ENCODE assay signal across 29 cellular contexts in the genomic region with DNA sequence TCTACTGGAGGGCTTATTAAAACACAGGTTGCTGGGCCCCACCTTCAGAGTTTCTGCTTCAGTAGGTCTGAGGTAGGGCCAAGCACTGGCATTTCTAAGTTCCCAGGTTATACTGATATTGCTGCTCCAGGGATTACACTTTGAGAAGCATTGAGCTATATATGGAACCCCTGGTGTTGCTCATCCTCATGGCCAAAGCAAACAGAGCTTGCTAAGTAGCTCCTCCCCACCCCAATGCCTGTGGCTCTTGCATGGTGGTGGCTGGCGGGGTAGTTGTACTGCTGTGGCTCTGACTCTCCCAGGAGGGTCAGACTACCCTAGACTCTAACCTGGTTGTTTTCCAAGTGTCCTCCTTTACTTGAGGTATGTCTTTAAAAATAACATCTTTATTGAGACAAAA.
"Had no signal": no experiment of that assay in that cellular context is flagged by ENCODE, and none has a peak within 500 bp of the region (broad histone marks: within the 10 kb centered on the region; RNA-seq: fewer than 3 reads in every experiment).

No MANE protein-coding gene starts in this region.

- H3K36me3 Mint-ChIP-seq: immature natural killer cell; mesothelial cell of epicardium; naive thymus-derived CD4-positive, alpha-beta T cell; stimulated activated naive B cell treated with anti-CD40 and anti-IgM and Interleukin-4, amounts not matched to agents 10 μg/mL and 1 μg/mL and 100 μg/mL, for 72 hours had no signal

- DNase-seq: dermis blood vessel endothelial cell; effector memory CD4-positive, alpha-beta T cell; foreskin keratinocyte; heart right ventricle; hypothalamus; immature natural killer cell; islet precursor cell; kidney glomerular epithelial cell; mesenchymal stem cell; mucosa of descending colon; naive thymus-derived CD4-positive, alpha-beta T cell; nephron progenitor cell; nucleus accumbens; right cardiac atrium; small intestine; stimulated activated CD4-positive, alpha-beta T cell treated with anti-CD3 and anti-CD28 coated beads, Interleukin-15, amount 100 ng/mL, for 24 hours; stimulated activated CD4-positive, alpha-beta T cell treated with anti-CD3 and anti-CD28 coated beads, Interleukin-2, amount 100 ng/mL, for 48 hours; stimulated activated naive B cell treated with anti-CD40 and anti-IgM and Interleukin-4, amounts not matched to agents 10 μg/mL and 1 μg/mL and 100 μg/mL, for 72 hours; transverse colon; upper lobe of right lung; uterus had no signal

- H3K4me1 Mint-ChIP-seq: immature natural killer cell; naive thymus-derived CD4-positive, alpha-beta T cell had no signal

- H3K4me3 ChIP-seq: coronary artery, esophagus muscularis mucosa, gastroesophageal sphincter, heart right ventricle, lung, mucosa of descending colon, prostate gland, thoracic aorta, transverse colon, upper lobe of right lung, uterus had no signal

- H3K4me1 ChIP-seq: foreskin keratinocyte, prostate gland, uterus had no signal

- H3K9me3 ChIP-seq: esophagus muscularis mucosa, gastroesophageal sphincter, heart right ventricle, mucosa of descending colon, prostate gland, thoracic aorta, transverse colon, upper lobe of right lung, uterus had no signal

- ATAC-seq: foreskin keratinocyte; gastroesophageal sphincter; heart right ventricle; mucosa of descending colon; naive thymus-derived CD4-positive, alpha-beta T cell; right cardiac atrium; stimulated activated naive B cell treated with anti-CD40 and anti-IgM and Interleukin-4, amounts not matched to agents 10 μg/mL and 1 μg/mL and 100 μg/mL, for 72 hours; upper lobe of right lung had no signal

- H3K36me3 ChIP-seq: esophagus muscularis mucosa, gastroesophageal sphincter, heart right ventricle, prostate gland, thoracic aorta, transverse colon, upper lobe of right lung, uterus had no signal

- H3K27me3 ChIP-seq: esophagus muscularis mucosa, gastroesophageal sphincter, heart right ventricle, transverse colon, upper lobe of right lung, uterus had no signal

- H3K9me3 Mint-ChIP-seq: immature natural killer cell; mesothelial cell of epicardium; naive thymus-derived CD4-positive, alpha-beta T cell; nephron progenitor cell; stimulated activated naive B cell treated with anti-CD40 and anti-IgM and Interleukin-4, amounts not matched to agents 10 μg/mL and 1 μg/mL and 100 μg/mL, for 72 hours; stimulated activated naive CD8-positive, alpha-beta T cell treated with anti-CD3 and anti-CD28 coated beads, Interleukin-15, Interleukin-2, amounts not matched to agents 100 ng/mL and 50 ng/mL, for 24 hours had no signal

- H3K4me3 Mint-ChIP-seq: immature natural killer cell; mesothelial cell of epicardium; naive thymus-derived CD4-positive, alpha-beta T cell; nephron progenitor cell; stimulated activated naive B cell treated with anti-CD40 and anti-IgM and Interleukin-4, amounts not matched to agents 10 μg/mL and 1 μg/mL and 100 μg/mL, for 72 hours; stimulated activated naive CD8-positive, alpha-beta T cell treated with anti-CD3 and anti-CD28 coated beads, Interleukin-15, Interleukin-2, amounts not matched to agents 100 ng/mL and 50 ng/mL, for 24 hours had no signal

- H3K27ac ChIP-seq: coronary artery, esophagus muscularis mucosa, foreskin keratinocyte, gastroesophageal sphincter, heart right ventricle, thoracic aorta, transverse colon, upper lobe of right lung, uterus had no signal

- H3K27ac Mint-ChIP-seq: immature natural killer cell; mesothelial cell of epicardium; naive thymus-derived CD4-positive, alpha-beta T cell; nephron progenitor cell; stimulated activated naive B cell treated with anti-CD40 and anti-IgM and Interleukin-4, amounts not matched to agents 10 μg/mL and 1 μg/mL and 100 μg/mL, for 72 hours; stimulated activated naive CD8-positive, alpha-beta T cell treated with anti-CD3 and anti-CD28 coated beads, Interleukin-15, Interleukin-2, amounts not matched to agents 100 ng/mL and 50 ng/mL, for 24 hours had no signal
